Comparison of ENCODE assay signal across 12 cellular contexts in genomic region chr6:119881416-119881815, GRCh38.
A peak's percentile ranks its signal among the peaks of the same experiment; 100 is the strongest.
DNase-seq lines count a peak whose midpoint lies in the region; TF ChIP-seq lines count a peak whose summit lies in the region.
"Had no signal": no experiment of that assay in that cellular context is flagged by ENCODE, and none has a peak within 500 bp of the region (broad histone marks: within the 10 kb centered on the region; RNA-seq: fewer than 3 reads in every experiment).

No MANE protein-coding gene starts in this region.

- DNase-seq in DMS53 (lab: John Stamatoyannopoulos, UW): peak; percentile 7
- no peak for DNase-seq in DMS53 treated with DMSO at 0.1 percent for 48 hours (lab: John Stamatoyannopoulos, UW; ENCODE audit: unreplicated experiment)
- DNase-seq in amniotic epithelial cell (ENCODE audit: low read depth): peak; percentile 8
- DNase-seq in fibroblast of the aortic adventitia (ENCODE audit: low read depth): peak; percentile 50
- peak; percentile 4 for DNase-seq in smooth muscle cell of the brain vasculature (ENCODE audit: low read depth, low spot score)
- DNase-seq in COR-L47 (lab: John Stamatoyannopoulos, UW): no peak
- no peak for DNase-seq in progenitor cell of endocrine pancreas (ENCODE audit: low spot score, unreplicated experiment)
- DNase-seq in NCI-H2107 (lab: John Stamatoyannopoulos, UW): no peak
- DNase-seq: activated B cell treated with CpG ODN at 0.5 μM for 24 hours; CD8-positive, alpha-beta T cell; NCI-H1436; posterior cingulate gyrus had no signal

- H3K27me3 Mint-ChIP-seq in progenitor cell of endocrine pancreas: no peaks in the 10 kb centered on the region
- H3K27me3 Mint-ChIP-seq: activated B cell treated with CpG ODN at 0.5 μM for 24 hours had no signal

- no peak overlapping the region for H3K27ac Mint-ChIP-seq in progenitor cell of endocrine pancreas
- H3K27ac Mint-ChIP-seq: activated B cell treated with CpG ODN at 0.5 μM for 24 hours; CD8-positive, alpha-beta T cell had no signal

- no peaks in the 10 kb centered on the region for H3K4me1 Mint-ChIP-seq in progenitor cell of endocrine pancreas (ENCODE audit: low read depth)
- H3K4me1 Mint-ChIP-seq: activated B cell treated with CpG ODN at 0.5 μM for 24 hours had no signal

- H3K9me3 Mint-ChIP-seq in progenitor cell of endocrine pancreas (ENCODE audit: low read depth): peaks cover 4% of the 10 kb centered on the region
- H3K9me3 Mint-ChIP-seq: activated B cell treated with CpG ODN at 0.5 μM for 24 hours; CD8-positive, alpha-beta T cell had no signal

- H3K36me3 Mint-ChIP-seq in progenitor cell of endocrine pancreas (ENCODE audit: insufficient read depth): no peaks in the 10 kb centered on the region
- H3K36me3 Mint-ChIP-seq: CD8-positive, alpha-beta T cell had no signal

- TF ChIP-seq CTCF in fibroblast of the aortic adventitia (IDR thresholded peaks at IDR 0.05; ENCODE audit: insufficient read depth, low read length) (no peak), progenitor cell of endocrine pancreas (IDR thresholded peaks at IDR 0.05; ENCODE audit: unreplicated experiment) (no peak)

- H3K4me3 ChIP-seq in fibroblast of the aortic adventitia (ENCODE audit: low read depth, low read length): no peak overlapping the region

- H3K4me3 Mint-ChIP-seq in progenitor cell of endocrine pancreas (ENCODE audit: low read depth): no peak overlapping the region
- H3K4me3 Mint-ChIP-seq: activated B cell treated with CpG ODN at 0.5 μM for 24 hours; CD8-positive, alpha-beta T cell had no signal

Comparison
In these comparisons a context has a peak if more than half of its experiments do, and no peak if none do; other contexts are left out.
1. DNase-seq: peak in DMS53 (single experiment), amniotic epithelial cell (single experiment), fibroblast of the aortic adventitia (single experiment) and smooth muscle cell of the brain vasculature (single experiment); none in DMS53 treated with DMSO at 0.1 percent for 48 hours (single experiment), COR-L47 (single experiment), progenitor cell of endocrine pancreas (single experiment) and NCI-H2107 (single experiment).